In genomic region chr11:84089072-84090057, GRCh38 we compare ENCODE assay signal across 12 cellular contexts.
A peak's percentile ranks its signal among the peaks of the same experiment; 100 is the strongest.
DNase-seq lines count a peak whose midpoint lies in the region; ATAC-seq, FAIRE-seq and TF ChIP-seq lines count a peak whose summit lies in the region.
"Had no signal": no experiment of that assay in that cellular context is flagged by ENCODE, and none has a peak within 500 bp of the region (broad histone marks: within the 10 kb centered on the region; RNA-seq: fewer than 3 reads in every experiment).

No MANE protein-coding gene starts in this region.

- H3K27ac ChIP-seq in body of pancreas, result no peak overlapping the region
- H3K27ac ChIP-seq in neural cell (ENCODE audit: low read length), result peak overlapping the region; percentile 61

- WGBS in body of pancreas, 2 donors, result 12% methylated on average over 5 of the region's 5 CpGs

- ATAC-seq in body of pancreas (no peak), GM19351 (IDR thresholded peaks at IDR 0.05; ENCODE audit: unreplicated experiment) (no peak), GM19397 (IDR thresholded peaks at IDR 0.05; ENCODE audit: unreplicated experiment) (no peak)

- no peaks in the 10 kb centered on the region for H3K4me1 ChIP-seq in body of pancreas

- H3K4me2 ChIP-seq in neural cell (ENCODE audit: low read length), result no peak overlapping the region

- H3K27me3 ChIP-seq in body of pancreas (no peaks in the 10 kb centered on the region), neural cell (ENCODE audit: insufficient read depth, low read depth, low read length) (no peaks in the 10 kb centered on the region)

- DNase-seq in H54 (ENCODE audit: insufficient read length, low spot score) (no peak), NCI-H2227 treated with DMSO at 0.1 percent for 48 hours (lab: John Stamatoyannopoulos, UW) (peak; percentile 47), body of pancreas (peak in 3 of 4 donors; percentile 7 to 19 (median 10)), GM19238 (ENCODE audit: insufficient read length, low spot score) (no peak), MCF 10A (ENCODE audit: unreplicated experiment) (no peak)
- DNase-seq: activated CD4-positive, alpha-beta T cell treated with anti-CD3 and anti-CD28 coated beads for 1 hour had no signal

- H3K4me3 ChIP-seq in body of pancreas (no peak overlapping the region), neural cell (ENCODE audit: low read length) (no peak overlapping the region)

- TF ChIP-seq CTCF in body of pancreas (IDR thresholded peaks at IDR 0.05), result no peak
- TF ChIP-seq CTCF in neural cell (IDR thresholded peaks at IDR 0.05; ENCODE audit: poor library complexity, severe bottlenecking), result no peak
- TF ChIP-seq CTCF in MCF 10A (IDR thresholded peaks at IDR 0.05; ENCODE audit: unreplicated experiment), result no peak

- peak; percentile 27 for FAIRE-seq in H54 (lab: Jason Lieb, UNC)
- FAIRE-seq: bronchial epithelial cell had no signal

- H3K9me2 ChIP-seq in neural cell (ENCODE audit: insufficient read depth, low read length), result no peaks in the 10 kb centered on the region

- H4K20me1 ChIP-seq in neural cell (ENCODE audit: insufficient read depth), result no peaks in the 10 kb centered on the region

- no peak for TF ChIP-seq RAD21 in neural cell (conservative IDR thresholded peaks at IDR 0.05)

- CTCF ChIA-PET in MCF 10A (lab: Yijun Ruan, JAX), result no interaction called here

- no peak for TF ChIP-seq POLR2A in H54 (IDR thresholded peaks at IDR 0.05; ENCODE audit: low read depth, low read length)
- no peak for TF ChIP-seq POLR2A in body of pancreas (IDR thresholded peaks at IDR 0.05)

- POLR2A ChIA-PET in MCF 10A (lab: Yijun Ruan, JAX), result no interaction called here

- BruUV-seq in MCF 10A (replicated peaks; lab: Mats Ljungman, UMichigan), result no TSS peak

- no peak overlapping the region for H3K4me3 Mint-ChIP-seq in MCF 10A (ENCODE audit: unreplicated experiment)
- H3K4me3 Mint-ChIP-seq: CD14-positive monocyte, nephron had no signal

- H3K36me3 Mint-ChIP-seq in MCF 10A (ENCODE audit: insufficient read depth, unreplicated experiment), result no peaks in the 10 kb centered on the region
- H3K36me3 Mint-ChIP-seq: CD14-positive monocyte had no signal

- H3F3A ChIP-seq in neural cell (ENCODE audit: insufficient read depth, low read length, poor library complexity, severe bottlenecking), result peaks cover 5% of the 10 kb centered on the region

- no peak overlapping the region for H3K9ac ChIP-seq in neural cell (ENCODE audit: low read length)

- no peaks in the 10 kb centered on the region for H3K27me3 Mint-ChIP-seq in MCF 10A (ENCODE audit: insufficient read depth, unreplicated experiment)

- H3K9me3 ChIP-seq in body of pancreas (no peaks in the 10 kb centered on the region), neural cell (ENCODE audit: low read length) (no peaks in the 10 kb centered on the region)

- peak; percentile 78 for TF ChIP-seq EP300 in neural cell (conservative IDR thresholded peaks at IDR 0.05; ENCODE audit: poor library complexity, severe bottlenecking)

- intact Hi-C loops in body of pancreas (cut with DNase I), result no loop called here
- intact Hi-C loops in MCF 10A (cut with micrococcal nuclease), result no loop called here

- H3K36me3 ChIP-seq in body of pancreas (replicated peaks in 1 of 2; ENCODE audit: insufficient read depth in 1 of 2, low read depth in 2 of 2) (no peaks in the 10 kb centered on the region), neural cell (ENCODE audit: insufficient read depth, low read length) (no peaks in the 10 kb centered on the region)

- H3K4me1 Mint-ChIP-seq in MCF 10A (ENCODE audit: insufficient read depth, unreplicated experiment), result no peaks in the 10 kb centered on the region
- H3K4me1 Mint-ChIP-seq: CD14-positive monocyte, nephron had no signal

- no peaks in the 10 kb centered on the region for H3K9me3 Mint-ChIP-seq in MCF 10A (ENCODE audit: unreplicated experiment)

- H3K27ac Mint-ChIP-seq in MCF 10A (ENCODE audit: low read depth, unreplicated experiment), result no peak overlapping the region
- H3K27ac Mint-ChIP-seq: CD14-positive monocyte had no signal

- no peaks in the 10 kb centered on the region for H3K79me2 ChIP-seq in neural cell (replicated peaks; ENCODE audit: insufficient read depth, low read length)

- peak overlapping the region; percentile 7 for H2AFZ ChIP-seq in neural cell (ENCODE audit: low read depth, low read length)

TF ChIP-seq in neural cell, 6 proteins besides CTCF, POLR2A, EP300 and RAD21:
- no peak for TF ChIP-seq EZH2 (IDR thresholded peaks at IDR 0.05; ENCODE audit: borderline replicate concordance, insufficient read depth, low read length, poor library complexity, severe bottlenecking)
- no peak for TF ChIP-seq TAF1 (IDR thresholded peaks at IDR 0.05; ENCODE audit: low read depth)
- TF ChIP-seq POLR2AphosphoS5 (IDR thresholded peaks at IDR 0.05), result peak; percentile 41

Comparison
In these comparisons a context has a peak if more than half of its experiments do, and no peak if none do; other contexts are left out.
1. DNase-seq: peak in NCI-H2227 treated with DMSO at 0.1 percent for 48 hours (single experiment) and body of pancreas (3 of 4); none in H54 (single experiment), GM19238 (single experiment) and MCF 10A (single experiment).